ENCODE assay signal across 19 cellular contexts in genomic region chr12:125412506-125412905, GRCh38.
A peak's percentile ranks its signal among the peaks of the same experiment; 100 is the strongest.
DNase-seq lines count a peak whose midpoint lies in the region; ATAC-seq and TF ChIP-seq lines count a peak whose summit lies in the region.
"Had no signal": no experiment of that assay in that cellular context is flagged by ENCODE, and none has a peak within 500 bp of the region (broad histone marks: within the 10 kb centered on the region; RNA-seq: fewer than 3 reads in every experiment).

No MANE protein-coding gene starts in this region.

- H3F3A ChIP-seq in GM23248 (ENCODE audit: insufficient read depth), result no peaks in the 10 kb centered on the region

- no peak overlapping the region for H2AK5ac ChIP-seq in H9 (ENCODE audit: insufficient read length, low read length)

- no peak overlapping the region for H3K23ac ChIP-seq in H9 (ENCODE audit: insufficient read length, low read depth, low read length)

- in situ Hi-C loops in GM23248 (cut with MboI), result no loop called here

- H3K14ac ChIP-seq in H9 (ENCODE audit: insufficient read depth, low read length), result no peak overlapping the region

- no peak overlapping the region for H3K56ac ChIP-seq in H9 (ENCODE audit: insufficient read length, low read depth, low read length)

- 0 out of 4 replicates have a peak, but pooled peaks cover 0 to 3% of the 10 kb centered on the region in 2 experiments for H3K4me1 Mint-ChIP-seq in H9

- DNase-seq in H9 (no peak), dorsolateral prefrontal cortex (peak in 7 of 10 donors; percentile 36 to 76 (median 52)), medulla oblongata (ENCODE audit: extremely low spot score) (peak; percentile 21), substantia nigra (lab: John Stamatoyannopoulos, UW) (peak in 8 of 49 donors; percentile 5 to 55 (median 23)), NCI-H774 (lab: John Stamatoyannopoulos, UW) (no peak), breast epithelium (ENCODE audit: low spot score in 2 of 2) (no peak), GM23248 (no peak)
- DNase-seq: CD4-positive, alpha-beta T cell; DMS53; Karpas-422; NCI-H1092; NCI-H1436; NCI-H187; NCI-H2081 treated with DMSO at 0.1 percent for 48 hours; NCI-H2171; NCI-H345; NCI-H510A treated with DMSO at 0.1 percent for 48 hours had no signal

- H3K9me2 ChIP-seq in GM23248 (ENCODE audit: insufficient read depth), result no peaks in the 10 kb centered on the region

- H3K4me3 ChIP-seq in dorsolateral prefrontal cortex (peak overlapping the region in 9 of 59 donors; percentile 3 to 41 (median 16)), breast epithelium (no peak overlapping the region), GM23248 (no peak overlapping the region)
- H3K4me3 ChIP-seq: BLaER1 treated with 17β-estradiol and CSF1 and Interleukin-3, amounts not matched to agents 10 nM and 100 nM had no signal

- H3K27ac Mint-ChIP-seq in H9, result peak overlapping the region in 2 of 3 experiments; percentile 38 to 68; a peak in 1 of 7 replicates
- H3K27ac Mint-ChIP-seq: CD4-positive, alpha-beta T cell had no signal

- H2AFZ ChIP-seq in H9 (ENCODE audit: low read length), result no peak overlapping the region
- H2AFZ ChIP-seq in GM23248, result no peak overlapping the region

- H3K36me3 Mint-ChIP-seq in H9 (ENCODE audit: insufficient read depth in 1 of 3, low read depth in 3 of 3), result peaks cover 0 to 30% (median 0%) of the 10 kb centered on the region in 3 experiments; a peak in 4 of 7 replicates

- H3K4me1 ChIP-seq in H9 (ENCODE audit: insufficient read depth, low read length) (no peaks in the 10 kb centered on the region), breast epithelium (no peaks in the 10 kb centered on the region), GM23248 (ENCODE audit: insufficient read depth) (no peaks in the 10 kb centered on the region)
- H3K4me1 ChIP-seq: BLaER1 treated with 17β-estradiol and CSF1 and Interleukin-3, amounts not matched to agents 10 nM and 100 nM had no signal

- H3K27ac ChIP-seq in H9 (ENCODE audit: insufficient read length, low read depth, low read length) (no peak overlapping the region), dorsolateral prefrontal cortex (peak overlapping the region; percentile 14 to 86 (median 71)), substantia nigra (ENCODE audit: low read depth, low read length, poor library complexity, severe bottlenecking) (peak overlapping the region; percentile 59), breast epithelium (no peak overlapping the region), GM23248 (no peak overlapping the region)
- H3K27ac ChIP-seq: BLaER1 treated with 17β-estradiol and CSF1 and Interleukin-3, amounts not matched to agents 10 nM and 100 nM had no signal

- H3K27me3 ChIP-seq in H9 (ENCODE audit: insufficient read depth, low read length) (no peaks in the 10 kb centered on the region), dorsolateral prefrontal cortex (no peaks in the 10 kb centered on the region), breast epithelium (no peaks in the 10 kb centered on the region), GM23248 (replicated peaks; ENCODE audit: insufficient read depth) (no peaks in the 10 kb centered on the region)

- WGBS in H9 (ENCODE audit: extremely low coverage, insufficient read length, low lambda C conversion rate), result no CpG with 5 or more reads among the region's 11 CpGs
- 58 to 63% methylated on average over 11 of the region's 11 CpGs for WGBS in GM23248 (ENCODE audit: low coverage in 1 of 2, low lambda C conversion rate in 2 of 2, missing lambda C conversion rate in 2 of 2), 2 experiments

- H3K4me3 Mint-ChIP-seq in H9, result no peak overlapping the region
- H3K4me3 Mint-ChIP-seq: CD4-positive, alpha-beta T cell had no signal

- no peak overlapping the region for H2BK5ac ChIP-seq in H9 (ENCODE audit: insufficient read length, low read length)

- no peak overlapping the region for H3T11ph ChIP-seq in H9 (ENCODE audit: low read length)

- intact Hi-C loops in dorsolateral prefrontal cortex (cut with DNase I), result no loop called here
- intact Hi-C loops in breast epithelium (cut with DNase I; ENCODE audit: low total_unique reads), result loop anchor here (5.0 kb wide), 1 partner anchor 95 kb away; no protein-coding TSS in a partner anchor

- no peak overlapping the region for H3K4ac ChIP-seq in H9 (ENCODE audit: low read depth, low read length)

- H4K20me1 ChIP-seq in H9 (ENCODE audit: control insufficient read depth, insufficient read depth, insufficient read length) (peaks cover 3% of the 10 kb centered on the region), GM23248 (ENCODE audit: insufficient read depth) (no peaks in the 10 kb centered on the region)
- H4K20me1 ChIP-seq: BLaER1 treated with 17β-estradiol and CSF1 and Interleukin-3, amounts not matched to agents 10 nM and 100 nM had no signal

- H3K9ac ChIP-seq in H9 (ENCODE audit: extremely low read depth, insufficient read length, low read length) (no peak overlapping the region), GM23248 (no peak overlapping the region)
- H3K9ac ChIP-seq: BLaER1 treated with 17β-estradiol and CSF1 and Interleukin-3, amounts not matched to agents 10 nM and 100 nM had no signal

- H3K4me2 ChIP-seq in H9 (ENCODE audit: insufficient read depth, insufficient read length, low read length) (no peak overlapping the region), GM23248 (ENCODE audit: unreplicated experiment) (no peak overlapping the region)
- H3K4me2 ChIP-seq: BLaER1 treated with 17β-estradiol and CSF1 and Interleukin-3, amounts not matched to agents 10 nM and 100 nM had no signal

- H3K9me3 Mint-ChIP-seq in H9, result peaks cover 0 to 3% of the 10 kb centered on the region in 2 experiments; a peak in 1 of 5 replicates

- no peaks in the 10 kb centered on the region for H3K79me2 ChIP-seq in H9 (ENCODE audit: insufficient read depth, low read length)
- H3K79me2 ChIP-seq in GM23248 (ENCODE audit: insufficient read depth), result no peaks in the 10 kb centered on the region

- ATAC-seq in HG02571 (IDR thresholded peaks at IDR 0.05; ENCODE audit: unreplicated experiment), result no peak

- H2BK120ac ChIP-seq in H9 (ENCODE audit: low read depth, low read length, poor library complexity, severe bottlenecking), result no peak overlapping the region

- no peak overlapping the region for H4K91ac ChIP-seq in H9 (ENCODE audit: insufficient read length, low read depth, low read length)

- peaks cover 3% of the 10 kb centered on the region for H3K23me2 ChIP-seq in H9 (ENCODE audit: insufficient read length, low read depth, low read length, poor library complexity, severe bottlenecking)

- no peaks in the 10 kb centered on the region for H3K79me1 ChIP-seq in H9 (ENCODE audit: insufficient read depth, low read depth, low read length, poor library complexity, severe bottlenecking)

- H3K9me3 ChIP-seq in H9 (ENCODE audit: control insufficient read depth, low read depth, low read length) (no peaks in the 10 kb centered on the region), breast epithelium (peaks cover 0 to 18% of the 10 kb centered on the region in 2 donors), GM23248 (ENCODE audit: low read depth) (no peaks in the 10 kb centered on the region)

- H4K8ac ChIP-seq in H9 (replicated peaks; ENCODE audit: insufficient read length, low read depth, low read length), result no peak overlapping the region

- no peak overlapping the region for H2BK12ac ChIP-seq in H9 (ENCODE audit: insufficient read length, low read depth, low read length)

- H3K36me3 ChIP-seq in breast epithelium, result no peaks in the 10 kb centered on the region
- no peaks in the 10 kb centered on the region for H3K36me3 ChIP-seq in GM23248 (ENCODE audit: low read depth)
- H3K36me3 ChIP-seq: BLaER1 treated with 17β-estradiol and CSF1 and Interleukin-3, amounts not matched to agents 10 nM and 100 nM had no signal

- no peak for TF ChIP-seq POLR2A in breast epithelium (IDR thresholded peaks at IDR 0.05)

- H4K5ac ChIP-seq in H9 (ENCODE audit: insufficient read length, low read depth, low read length), result no peak overlapping the region

- peaks cover 4% of the 10 kb centered on the region for H3K27me3 Mint-ChIP-seq in H9 (ENCODE audit: low read depth)

- no peak for TF ChIP-seq CTCF in H9 (conservative IDR thresholded peaks at IDR 0.05)
- TF ChIP-seq CTCF in dorsolateral prefrontal cortex (IDR thresholded peaks at IDR 0.05 in 54 of 56, conservative IDR thresholded peaks at IDR 0.05 in 2 of 56; ENCODE audit: low read depth in 1 of 56, partially characterized antibody in 56 of 56), result no peak
- no peak for TF ChIP-seq CTCF in breast epithelium (IDR thresholded peaks at IDR 0.05)

- no peak overlapping the region for H3K18ac ChIP-seq in H9 (ENCODE audit: insufficient read length, low read depth, low read length)

- no peak overlapping the region for H2BK20ac ChIP-seq in H9 (ENCODE audit: low read depth, low read length, poor library complexity, severe bottlenecking)

- no peak overlapping the region for H2BK15ac ChIP-seq in H9 (ENCODE audit: low read depth, low read length)

Comparison
In these comparisons a context has a peak if more than half of its experiments do, and no peak if none do; other contexts are left out.
1. DNase-seq: peak in dorsolateral prefrontal cortex (7 of 10) and medulla oblongata (single experiment); none in H9 (single experiment), NCI-H774 (single experiment), breast epithelium (0 of 2) and GM23248 (single experiment).
2. H3K27ac ChIP-seq: peak in dorsolateral prefrontal cortex (59 of 59) and substantia nigra (single experiment); none in H9 (single experiment), breast epithelium (0 of 2) and GM23248 (single experiment).